1 cellular context compared by ENCODE assay signal in genomic region chr12:68675098-68675842, GRCh38.
TF ChIP-seq lines count a peak whose summit lies in the region.

No MANE protein-coding gene starts in this region.

TF ChIP-seq in WTC11, 78 proteins besides CTCF, POLR2A, EP300 and RAD21 (continued from another document):
- TF ChIP-seq, protein P1, sequence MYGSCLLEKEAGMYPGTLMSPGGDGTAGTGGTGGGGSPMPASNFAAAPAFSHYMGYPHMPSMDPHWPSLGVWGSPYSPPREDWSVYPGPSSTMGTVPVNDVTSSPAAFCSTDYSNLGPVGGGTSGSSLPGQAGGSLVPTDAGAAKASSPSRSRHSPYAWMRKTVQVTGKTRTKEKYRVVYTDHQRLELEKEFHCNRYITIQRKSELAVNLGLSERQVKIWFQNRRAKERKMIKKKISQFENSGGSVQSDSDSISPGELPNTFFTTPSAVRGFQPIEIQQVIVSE (CRISPR knock-in tag; IDR thresholded peaks at IDR 0.05; ENCODE audit: borderline replicate concordance): no peak
- TF ChIP-seq GABPB1 (CRISPR knock-in tag; IDR thresholded peaks at IDR 0.05): no peak
- no peak for TF ChIP-seq NFATC4 (CRISPR knock-in tag; IDR thresholded peaks at IDR 0.05)
- TF ChIP-seq NR3C1 (CRISPR knock-in tag; conservative IDR thresholded peaks at IDR 0.05; ENCODE audit: low read depth): no peak
- no peak for TF ChIP-seq RELA (CRISPR knock-in tag; IDR thresholded peaks at IDR 0.05; ENCODE audit: borderline replicate concordance)
- no peak for TF ChIP-seq KAT7 (CRISPR knock-in tag; IDR thresholded peaks at IDR 0.05; ENCODE audit: borderline replicate concordance)
